1 cellular context compared by ENCODE assay signal in genomic region chr6:140846518-140847277, GRCh38.
TF ChIP-seq lines count a peak whose summit lies in the region.

No MANE protein-coding gene starts in this region.

TF ChIP-seq in SK-N-SH, 30 proteins besides CTCF, POLR2A, EP300 and RAD21 (continued from another document):
- TF ChIP-seq PBX3 (IDR thresholded peaks at IDR 0.05) (peak; percentile 79), RFX5 (IDR thresholded peaks at IDR 0.05; ENCODE audit: low read length) (no peak), NFIC (IDR thresholded peaks at IDR 0.05; ENCODE audit: borderline replicate concordance) (peak; percentile 55; the same call in 1 of the 2 replicates), FOXM1 (IDR thresholded peaks at IDR 0.05; ENCODE audit: low read depth) (peak; percentile 65; the same call in 1 of the 2 replicates), MEF2A (IDR thresholded peaks at IDR 0.05; ENCODE audit: borderline replicate concordance, low read depth) (peak; percentile 76), FOSL2 (IDR thresholded peaks at IDR 0.05; ENCODE audit: borderline replicate concordance, low read depth) (peak; percentile 85), FOXJ3 (CRISPR knock-in tag; IDR thresholded peaks at IDR 0.05) (no peak), TCF12 (IDR thresholded peaks at IDR 0.05) (peak; percentile 61)
